ENCODE assay signal across 1 cellular context in the genomic region with DNA sequence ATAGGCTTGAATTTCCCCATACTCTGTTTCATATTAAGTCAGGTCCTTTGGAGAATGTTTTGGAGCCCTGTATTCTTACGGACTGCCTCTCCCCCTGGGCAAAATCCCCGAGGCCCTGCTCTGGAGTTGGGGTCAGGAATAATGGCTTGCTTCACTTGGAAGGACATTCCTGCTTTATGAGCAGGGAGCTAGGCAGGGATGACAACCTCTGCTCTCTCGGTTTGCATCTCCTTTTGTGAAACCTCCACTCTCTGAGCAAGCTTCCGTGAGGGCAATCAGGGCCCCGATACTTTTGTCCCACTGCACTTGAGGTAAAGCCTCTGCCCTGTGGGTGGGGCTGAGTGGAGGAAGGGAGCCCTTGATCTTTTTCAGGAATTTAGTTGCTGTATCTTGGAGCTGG.
TF ChIP-seq lines count a peak whose summit lies in the region.

No MANE protein-coding gene starts in this region.

TF ChIP-seq in GM12891, 5 proteins besides CTCF, POLR2A, EP300 and RAD21:
- TF ChIP-seq PAX5 (IDR thresholded peaks at IDR 0.05; ENCODE audit: insufficient read depth, low read length, severe bottlenecking) (no peak), POU2F2 (IDR thresholded peaks at IDR 0.05; ENCODE audit: low read depth, low read length) (no peak), TAF1 (IDR thresholded peaks at IDR 0.05; ENCODE audit: low read depth, low read length) (no peak), SPI1 (IDR thresholded peaks at IDR 0.05; ENCODE audit: low read depth, low read length) (no peak), POLR2AphosphoS5 (IDR thresholded peaks at IDR 0.05; ENCODE audit: low read depth, low read length) (no peak)
